Comparison of ENCODE assay signal across 8 cellular contexts in genomic region chr3:192802957-192803899, GRCh38.
A peak's percentile ranks its signal among the peaks of the same experiment; 100 is the strongest.
DNase-seq lines count a peak whose midpoint lies in the region; ATAC-seq, FAIRE-seq and TF ChIP-seq lines count a peak whose summit lies in the region.

No MANE protein-coding gene starts in this region.

- H3K4me3 ChIP-seq in cardiac muscle cell = no peak overlapping the region
- no peak overlapping the region for H3K4me3 ChIP-seq in small intestine (ENCODE audit: low read depth in 1 of 2, low read length in 2 of 2)

- WGBS in small intestine, 3 donors = 58 to 61% (median 59%) methylated on average over 7 of the region's 7 CpGs

- DNase-seq in DMS 273 treated with DMSO at 0.1 percent for 48 hours (lab: John Stamatoyannopoulos, UW) (peak; percentile 62), NCI-H1105 treated with DMSO at 0.1 percent for 48 hours (lab: John Stamatoyannopoulos, UW) (peak; percentile 83), SW480 (ENCODE audit: low spot score) (peak; percentile 64), cardiac muscle cell (ENCODE audit: low read depth in 1 of 2, low spot score in 1 of 2) (peak; percentile 55 to 77), small intestine (peak; percentile 27)

- H3K9me3 ChIP-seq in cardiac muscle cell (ENCODE audit: low read depth) = no peaks in the 10 kb centered on the region
- H3K9me3 ChIP-seq in small intestine (ENCODE audit: control insufficient read depth, low read depth) = no peaks in the 10 kb centered on the region

- H3K27ac ChIP-seq in cardiac muscle cell (no peak overlapping the region), small intestine (ENCODE audit: low read depth in 1 of 2, low read length in 1 of 2) (no peak overlapping the region)

- no peak for FAIRE-seq in small intestine (lab: Jason Lieb, UNC)

- no peaks in the 10 kb centered on the region for H3K27me3 ChIP-seq in cardiac muscle cell
- no peaks in the 10 kb centered on the region for H3K27me3 ChIP-seq in small intestine (ENCODE audit: control insufficient read depth in 2 of 2, insufficient read depth in 2 of 2, low read length in 2 of 2)

- TF ChIP-seq CTCF in cardiac muscle cell (IDR thresholded peaks at IDR 0.05; ENCODE audit: low read depth, low read length) = peak; percentile 56

- H3K4me1 ChIP-seq in cardiac muscle cell (ENCODE audit: low read depth) (no peaks in the 10 kb centered on the region), small intestine (ENCODE audit: control insufficient read depth in 2 of 2, insufficient read depth in 1 of 2, low read depth in 1 of 2, low read length in 1 of 2) (no peaks in the 10 kb centered on the region)

- ATAC-seq in GM21576 (IDR thresholded peaks at IDR 0.05; ENCODE audit: unreplicated experiment) (peak; percentile 63), HG02973 (IDR thresholded peaks at IDR 0.05; ENCODE audit: unreplicated experiment) (no peak), HG02981 (IDR thresholded peaks at IDR 0.05; ENCODE audit: unreplicated experiment) (no peak)

- no peaks in the 10 kb centered on the region for H3K36me3 ChIP-seq in cardiac muscle cell
- H3K36me3 ChIP-seq in small intestine (ENCODE audit: control insufficient read depth in 2 of 2, insufficient read depth in 2 of 2, low read length in 2 of 2) = no peaks in the 10 kb centered on the region

Comparison
In these comparisons a context has a peak if more than half of its experiments do, and no peak if none do; other contexts are left out.
1. DNase-seq: peak in every context shown above with its lines; median percentile 83 in NCI-H1105 treated with DMSO at 0.1 percent for 48 hours; 66 in cardiac muscle cell; 64 in SW480; 62 in DMS 273 treated with DMSO at 0.1 percent for 48 hours; 27 in small intestine.